Comparison of ENCODE assay signal across 11 cellular contexts in genomic region chr7:99860281-99861127, GRCh38. TPM values are rescaled to one million over a fixed set of nuclear protein-coding genes. Genes with fewer than 3 reads are reported as not detected.
DNase-seq lines count a peak whose midpoint lies in the region; ATAC-seq, FAIRE-seq and TF ChIP-seq lines count a peak whose summit lies in the region.
"Had no signal": no experiment of that assay in that cellular context is flagged by ENCODE, and none has a peak within 500 bp of the region (broad histone marks: within the 10 kb centered on the region; RNA-seq: fewer than 3 reads in every experiment).

No MANE protein-coding gene starts in this region.

- FAIRE-seq in astrocyte (lab: Jason Lieb, UNC): no peak
- FAIRE-seq: endometrium had no signal

- DNase-seq in HCEC 1CT: peak; percentile 75
- peak; percentile 95 for DNase-seq in astrocyte (ENCODE audit: low read depth)
- peak; percentile 51 to 75 (median 60) for DNase-seq in right cardiac atrium
- DNase-seq in smooth muscle cell (lab: John Stamatoyannopoulos, UW; ENCODE audit: unreplicated experiment): no peak
- DNase-seq in NCI-H510A treated with DMSO at 0.1 percent for 48 hours (lab: John Stamatoyannopoulos, UW): no peak
- no peak for DNase-seq in HAP-1 (ENCODE audit: low spot score in 2 of 2)
- no peak for DNase-seq in NK-92 treated with Interleukin-12 subunit alpha and Interleukin-12 subunit beta, amount 100 ng/mL, for 24 hours (lab: John Stamatoyannopoulos, UW)
- DNase-seq: NCI-H2227 treated with DMSO at 0.1 percent for 48 hours, T-helper 2 cell had no signal

- intact Hi-C loops in right cardiac atrium (cut with DNase I): no loop called here

- H3F3A ChIP-seq in smooth muscle cell (ENCODE audit: low read depth): no peaks in the 10 kb centered on the region

- H4K20me1 ChIP-seq in astrocyte (ENCODE audit: insufficient read depth, low read length) (peaks cover 3% of the 10 kb centered on the region), smooth muscle cell (ENCODE audit: low read depth) (no peaks in the 10 kb centered on the region)

- peaks cover 19% of the 10 kb centered on the region for H3K4me1 Mint-ChIP-seq in astrocyte (ENCODE audit: low read depth, unreplicated experiment)

- H3K4me2 ChIP-seq in astrocyte (ENCODE audit: low read length) (peak overlapping the region; percentile 67), smooth muscle cell (no peak overlapping the region)

- no peaks in the 10 kb centered on the region for H3K27me3 Mint-ChIP-seq in astrocyte (ENCODE audit: low read depth, unreplicated experiment)

- H2AFZ ChIP-seq in astrocyte (ENCODE audit: low read depth, low read length): no peak overlapping the region
- H2AFZ ChIP-seq in smooth muscle cell (ENCODE audit: low read depth): no peak overlapping the region

- peaks cover 10% of the 10 kb centered on the region for H3K9me3 ChIP-seq in astrocyte (ENCODE audit: insufficient read depth, low read depth, low read length)
- no peaks in the 10 kb centered on the region for H3K9me3 ChIP-seq in right cardiac atrium (ENCODE audit: control insufficient read depth, low read length)
- no peaks in the 10 kb centered on the region for H3K9me3 ChIP-seq in smooth muscle cell (replicated peaks; ENCODE audit: low read depth)
- H3K9me3 ChIP-seq in HAP-1: no peaks in the 10 kb centered on the region

- H3K36me3 ChIP-seq in astrocyte (ENCODE audit: insufficient read depth, low read length) (no peaks in the 10 kb centered on the region), smooth muscle cell (ENCODE audit: low read depth) (no peaks in the 10 kb centered on the region), HAP-1 (replicated peaks) (no peaks in the 10 kb centered on the region)

- TF ChIP-seq CTCF in astrocyte (IDR thresholded peaks at IDR 0.05; ENCODE audit: insufficient read depth, low read depth, low read length): no peak
- TF ChIP-seq CTCF in smooth muscle cell (IDR thresholded peaks at IDR 0.05; ENCODE audit: borderline replicate concordance, insufficient read depth, poor library complexity, severe bottlenecking): no peak

- H3K9me3 Mint-ChIP-seq in astrocyte (ENCODE audit: unreplicated experiment): no peaks in the 10 kb centered on the region

- H3K79me2 ChIP-seq in astrocyte (ENCODE audit: insufficient read depth, low read length): no peaks in the 10 kb centered on the region
- H3K79me2 ChIP-seq in smooth muscle cell (ENCODE audit: low read depth): no peaks in the 10 kb centered on the region

- WGBS in right cardiac atrium: 64% methylated on average over 15 of the region's 15 CpGs
- 77% methylated on average over 15 of the region's 15 CpGs for WGBS in smooth muscle cell (ENCODE audit: low lambda C conversion rate)

- no peak overlapping the region for H3K9ac ChIP-seq in astrocyte (ENCODE audit: low read length)
- H3K9ac ChIP-seq in smooth muscle cell (ENCODE audit: low read depth): no peak overlapping the region

- H3K27ac ChIP-seq in astrocyte (ENCODE audit: low read depth, low read length): peak overlapping the region; percentile 37
- H3K27ac ChIP-seq in right cardiac atrium (ENCODE audit: low read length): peak overlapping the region; percentile 12
- peak overlapping the region; percentile 43 for H3K27ac ChIP-seq in smooth muscle cell (ENCODE audit: low read depth)

- ATAC-seq in right cardiac atrium (peak; percentile 94), HG03045 (IDR thresholded peaks at IDR 0.05; ENCODE audit: unreplicated experiment) (no peak)

- H3K4me3 Mint-ChIP-seq in astrocyte (ENCODE audit: unreplicated experiment): no peak overlapping the region

- H3K27ac Mint-ChIP-seq in astrocyte (ENCODE audit: unreplicated experiment): peak overlapping the region; percentile 34

- H3K4me1 ChIP-seq in astrocyte (ENCODE audit: insufficient read depth, low read length) (peaks cover 16% of the 10 kb centered on the region), right cardiac atrium (ENCODE audit: control insufficient read depth, insufficient read depth, low read length) (no peaks in the 10 kb centered on the region), smooth muscle cell (ENCODE audit: low read depth) (no peaks in the 10 kb centered on the region), HAP-1 (no peaks in the 10 kb centered on the region)

- H3K4me3 ChIP-seq in astrocyte (ENCODE audit: insufficient read depth, low read depth, low read length): no peak overlapping the region
- no peak overlapping the region for H3K4me3 ChIP-seq in right cardiac atrium (ENCODE audit: low read length)
- no peak overlapping the region for H3K4me3 ChIP-seq in smooth muscle cell
- no peak overlapping the region for H3K4me3 ChIP-seq in HAP-1

- no peaks in the 10 kb centered on the region for H3K36me3 Mint-ChIP-seq in astrocyte (ENCODE audit: low read depth, unreplicated experiment)

- H3K27me3 ChIP-seq in astrocyte (ENCODE audit: insufficient read depth, low read length) (peaks cover 19% of the 10 kb centered on the region), right cardiac atrium (ENCODE audit: control insufficient read depth, insufficient read depth) (no peaks in the 10 kb centered on the region), smooth muscle cell (ENCODE audit: low read depth) (no peaks in the 10 kb centered on the region), HAP-1 (ENCODE audit: low read depth) (no peaks in the 10 kb centered on the region)

- in situ Hi-C loops in HAP-1 (cut with MboI; ENCODE audit: low sequenced_read_pairs): no loop called here

RNA-seq across cellular contexts. Expression of gene OR2AE1, which starts 16.3 kb away (rescaled TPM):
- not detected in 2 replicates for total RNA-seq in astrocyte
- under 1 TPM in 1 of 4 donors, not detected in 3; 0.43 TPM for total RNA-seq in right cardiac atrium
- 0.11 TPM for polyA plus RNA-seq in right cardiac atrium
- not detected in 2 replicates for total RNA-seq in smooth muscle cell
- polyA plus RNA-seq in smooth muscle cell: not detected in 2 replicates

RNA-seq across cellular contexts. Expression of gene CYP3A43, which starts 32.7 kb away (rescaled TPM):
- total RNA-seq in astrocyte: not detected in 2 replicates
- total RNA-seq in right cardiac atrium: not detected
- polyA plus RNA-seq in right cardiac atrium: 0.07 TPM
- not detected in 2 replicates for total RNA-seq in smooth muscle cell
- polyA plus RNA-seq in smooth muscle cell: not detected in 2 replicates

RNA-seq across cellular contexts. Expression of gene TRIM4, which starts 58.8 kb away (rescaled TPM):
- total RNA-seq in astrocyte (4.1 and 4.6 TPM in 2 replicates), right cardiac atrium (10 to 100 TPM in 2 of 4 donors, 1 to 10 TPM in 2; 8.8 to 11.2 (median 10.0) TPM), smooth muscle cell (not detected in 2 replicates)
- polyA plus RNA-seq in right cardiac atrium (7.6 TPM), smooth muscle cell (not detected in 2 replicates)

Comparison
In these comparisons a context has a peak if more than half of its experiments do, and no peak if none do; other contexts are left out.
1. DNase-seq: peak in HCEC 1CT (single experiment), astrocyte (single experiment) and right cardiac atrium (3 of 3); none in smooth muscle cell (single experiment), NCI-H510A treated with DMSO at 0.1 percent for 48 hours (single experiment), HAP-1 (0 of 2) and NK-92 treated with Interleukin-12 subunit alpha and Interleukin-12 subunit beta, amount 100 ng/mL, for 24 hours (single experiment).
2. Peak in every context shown above with its lines, with median percentiles within 50 percentile points of each other: H3K27ac ChIP-seq.